Comparison of ENCODE assay signal across 9 cellular contexts in genomic region chr20:23200914-23201313, GRCh38.
DNase-seq lines count a peak whose midpoint lies in the region; ATAC-seq and TF ChIP-seq lines count a peak whose summit lies in the region.
"Had no signal": no experiment of that assay in that cellular context is flagged by ENCODE, and none has a peak within 500 bp of the region (broad histone marks: within the 10 kb centered on the region; RNA-seq: fewer than 3 reads in every experiment).

No MANE protein-coding gene starts in this region.

- H3K4me1 ChIP-seq in mammary epithelial cell (ENCODE audit: insufficient read depth, low read length), result no peaks in the 10 kb centered on the region
- H3K4me1 ChIP-seq in uterus, result no peaks in the 10 kb centered on the region
- H3K4me1 ChIP-seq in sigmoid colon, result peaks cover 0 to 34% (median 30%) of the 10 kb centered on the region in 4 donors

- H3K27me3 ChIP-seq in mammary epithelial cell (ENCODE audit: insufficient read depth, low read length), result no peaks in the 10 kb centered on the region
- H3K27me3 ChIP-seq in uterus, result no peaks in the 10 kb centered on the region
- H3K27me3 ChIP-seq in sigmoid colon, result no peaks in the 10 kb centered on the region
- H3K27me3 ChIP-seq: dorsolateral prefrontal cortex had no signal

- H3K79me2 ChIP-seq in mammary epithelial cell (ENCODE audit: insufficient read depth, low read length), result no peaks in the 10 kb centered on the region

- H4K20me1 ChIP-seq in mammary epithelial cell (ENCODE audit: insufficient read depth, low read length), result no peaks in the 10 kb centered on the region

- H3K4me2 ChIP-seq in mammary epithelial cell (ENCODE audit: insufficient read depth, low read depth, low read length), result no peak overlapping the region

- H3K36me3 ChIP-seq in mammary epithelial cell (ENCODE audit: insufficient read depth, low read length), result no peaks in the 10 kb centered on the region
- no peaks in the 10 kb centered on the region for H3K36me3 ChIP-seq in uterus
- no peaks in the 10 kb centered on the region for H3K36me3 ChIP-seq in sigmoid colon

- H3K9me3 ChIP-seq in mammary epithelial cell (replicated peaks; ENCODE audit: insufficient read depth, low read length) (no peaks in the 10 kb centered on the region), uterus (no peaks in the 10 kb centered on the region), sigmoid colon (no peaks in the 10 kb centered on the region)

- H3K27ac ChIP-seq in mammary epithelial cell (ENCODE audit: insufficient read depth, low read depth, low read length) (no peak overlapping the region), uterus (no peak overlapping the region), sigmoid colon (no peak overlapping the region)
- H3K27ac ChIP-seq: dorsolateral prefrontal cortex had no signal

- CTCF ChIA-PET in mammary epithelial cell (lab: Charles Lee; ENCODE audit: low non-redundant PET), result interaction anchor here (0.6 to 0.7 kb wide), 3 partner anchors 150 to 483 kb away, joined by 3 to 7 read pairs (median 3); no protein-coding TSS in a partner anchor

- in situ Hi-C loops in mammary epithelial cell (cut with MboI; ENCODE audit: low sequenced_read_pairs in 2 of 2), result loop anchor here (10.0 kb wide), 2 partner anchors 146 to 506 kb away; no protein-coding TSS in a partner anchor

- intact Hi-C loops in mammary epithelial cell (cut with micrococcal nuclease) (loop anchor here (1.0 to 5.0 kb wide), 8 partner anchors 141 to 510 kb away; no protein-coding TSS in a partner anchor), uterus (cut with DNase I; ENCODE audit: low total_unique reads) (no loop called here), sigmoid colon (cut with DNase I) (loop anchor here (10.0 kb wide), 1 partner anchor 154 kb away; the partner anchor contains the start of gene NXT1)

- no TSS peak for BruUV-seq in mammary epithelial cell (replicated peaks; lab: Mats Ljungman, UMichigan)

- 12% methylated on average over 6 of the region's 6 CpGs for WGBS in mammary epithelial cell (ENCODE audit: low coverage, missing lambda C conversion rate)
- 13 to 37% methylated on average over 6 of the region's 6 CpGs for WGBS in sigmoid colon, 2 donors

- H2AFZ ChIP-seq in mammary epithelial cell (ENCODE audit: low read depth, low read length), result peak overlapping the region; percentile 31

- TF ChIP-seq CTCF in GM12865 (IDR thresholded peaks at IDR 0.05; ENCODE audit: insufficient read depth, low read depth, low read length, missing control alignments) (peak; percentile 35), mammary epithelial cell (conservative IDR thresholded peaks at IDR 0.05 in 1 of 2, IDR thresholded peaks at IDR 0.05 in 1 of 2; ENCODE audit: extremely low read depth in 1 of 2, insufficient read depth in 1 of 2, low read depth in 1 of 2, low read length in 2 of 2) (peak; percentile 62 to 84), uterus (IDR thresholded peaks at IDR 0.05) (no peak), sigmoid colon (IDR thresholded peaks at IDR 0.05) (no peak)

- H3K4me3 ChIP-seq in GM12865 (ENCODE audit: low read depth, low read length) (no peak overlapping the region), mammary epithelial cell (replicated peaks in 1 of 3; ENCODE audit: insufficient read depth in 1 of 3, low read depth in 2 of 3, low read length in 3 of 3) (no peak overlapping the region), uterus (no peak overlapping the region), sigmoid colon (no peak overlapping the region)
- H3K4me3 ChIP-seq: dorsolateral prefrontal cortex had no signal

- dilution Hi-C loops in mammary epithelial cell (cut with HindIII; ENCODE audit: low sequenced_read_pairs), result no loop called here

- TF ChIP-seq POLR2A in uterus (IDR thresholded peaks at IDR 0.05) (no peak), sigmoid colon (IDR thresholded peaks at IDR 0.05) (no peak)

- no peak for ATAC-seq in HG03354 (IDR thresholded peaks at IDR 0.05; ENCODE audit: poor library complexity, severe bottlenecking, unreplicated experiment)
- no peak for ATAC-seq in HG02970 (IDR thresholded peaks at IDR 0.05; ENCODE audit: low FRiP score, unreplicated experiment)

- TF ChIP-seq EP300 in sigmoid colon (IDR thresholded peaks at IDR 0.05), result no peak

- no peak overlapping the region for H3K9ac ChIP-seq in mammary epithelial cell (ENCODE audit: insufficient read depth, low read length)

- DNase-seq in GM12865 (ENCODE audit: low read depth) (peak; percentile 28), M059J (ENCODE audit: low read depth) (peak; percentile 74), mammary epithelial cell (peak; percentile 45), mucosa of gallbladder (ENCODE audit: low spot score) (peak; percentile 51), uterus (no peak), sigmoid colon (no peak)
- DNase-seq: dorsolateral prefrontal cortex had no signal

Comparison
In these comparisons a context has a peak if more than half of its experiments do, and no peak if none do; other contexts are left out.
1. DNase-seq: peak in GM12865 (single experiment), M059J (single experiment), mammary epithelial cell (single experiment) and mucosa of gallbladder (single experiment); none in uterus (0 of 2) and sigmoid colon (single experiment).
2. CTCF ChIP-seq: peak in GM12865 (single experiment) and mammary epithelial cell (2 of 2); none in uterus (0 of 4) and sigmoid colon (0 of 4).